11 cellular contexts compared by ENCODE assay signal in genomic region chrX:9562851-9563250, GRCh38.
DNase-seq lines count a peak whose midpoint lies in the region; ATAC-seq, FAIRE-seq and TF ChIP-seq lines count a peak whose summit lies in the region.
"Had no signal": no experiment of that assay in that cellular context is flagged by ENCODE, and none has a peak within 500 bp of the region (broad histone marks: within the 10 kb centered on the region; RNA-seq: fewer than 3 reads in every experiment).

No MANE protein-coding gene starts in this region.

- H3K36me3 ChIP-seq in adipocyte (ENCODE audit: control insufficient read depth, insufficient read depth, low read length, severe bottlenecking) (no peaks in the 10 kb centered on the region), skeletal muscle satellite cell (ENCODE audit: insufficient read depth, low read length) (no peaks in the 10 kb centered on the region)
- H3K36me3 ChIP-seq: neutrophil, vagina had no signal

- H3K9ac ChIP-seq in adipocyte (ENCODE audit: low read length), result no peak overlapping the region
- peak overlapping the region; percentile 54 for H3K9ac ChIP-seq in skeletal muscle satellite cell (ENCODE audit: low read depth, low read length)

- TF ChIP-seq POLR2A in H54 (IDR thresholded peaks at IDR 0.05; ENCODE audit: low read depth, low read length), result no peak

- FAIRE-seq in H54 (lab: Jason Lieb, UNC), result peak; percentile 75
- FAIRE-seq: K562 had no signal

- H3K27me3 ChIP-seq in adipocyte (replicated peaks; ENCODE audit: control insufficient read depth, insufficient read depth, low read length) (no peaks in the 10 kb centered on the region), skeletal muscle satellite cell (ENCODE audit: control insufficient read depth, insufficient read depth, low read length) (no peaks in the 10 kb centered on the region)
- H3K27me3 ChIP-seq: neutrophil, vagina had no signal

- H3K4me1 ChIP-seq in adipocyte (ENCODE audit: control insufficient read depth, insufficient read depth, low read length) (peaks cover 16% of the 10 kb centered on the region), skeletal muscle satellite cell (ENCODE audit: control insufficient read depth, insufficient read depth, low read length) (peaks cover 37% of the 10 kb centered on the region)

- H3K4me3 ChIP-seq in adipocyte (ENCODE audit: low read length), result no peak overlapping the region
- peak overlapping the region; percentile 41 for H3K4me3 ChIP-seq in skeletal muscle satellite cell (ENCODE audit: low read length)
- H3K4me3 ChIP-seq: K562, vagina had no signal

- peak; percentile 5 for DNase-seq in H54 (ENCODE audit: insufficient read length, low spot score)
- peak; percentile 64 for DNase-seq in adipocyte (ENCODE audit: low read depth)
- DNase-seq in glomerular visceral epithelial cell (ENCODE audit: extremely low spot score), result peak; percentile 87
- no peak for DNase-seq in RPMI8226
- no peak for DNase-seq in stimulated activated CD4-positive, alpha-beta T cell treated with anti-CD3 and anti-CD28 coated beads, Interleukin-15, amount 100 ng/mL, for 24 hours

- no peaks in the 10 kb centered on the region for H3K9me3 ChIP-seq in adipocyte (ENCODE audit: control insufficient read depth, low read length)
- no peaks in the 10 kb centered on the region for H3K9me3 ChIP-seq in skeletal muscle satellite cell (replicated peaks; ENCODE audit: low read length)
- H3K9me3 ChIP-seq: neutrophil, vagina had no signal

- ATAC-seq in GM21381 (IDR thresholded peaks at IDR 0.05; ENCODE audit: unreplicated experiment) (no peak), GM21360 (IDR thresholded peaks at IDR 0.05; ENCODE audit: unreplicated experiment) (no peak)
- ATAC-seq: K562 had no signal

- peak overlapping the region; percentile 67 for H3K4me2 ChIP-seq in skeletal muscle satellite cell (ENCODE audit: low read length)

Comparison
In these comparisons a context has a peak if more than half of its experiments do, and no peak if none do; other contexts are left out.
1. DNase-seq: peak in H54 (single experiment), adipocyte (single experiment) and glomerular visceral epithelial cell (single experiment); none in RPMI8226 (single experiment) and stimulated activated CD4-positive, alpha-beta T cell treated with anti-CD3 and anti-CD28 coated beads, Interleukin-15, amount 100 ng/mL, for 24 hours (single experiment).